18 cellular contexts compared by ENCODE assay signal in the genomic region with DNA sequence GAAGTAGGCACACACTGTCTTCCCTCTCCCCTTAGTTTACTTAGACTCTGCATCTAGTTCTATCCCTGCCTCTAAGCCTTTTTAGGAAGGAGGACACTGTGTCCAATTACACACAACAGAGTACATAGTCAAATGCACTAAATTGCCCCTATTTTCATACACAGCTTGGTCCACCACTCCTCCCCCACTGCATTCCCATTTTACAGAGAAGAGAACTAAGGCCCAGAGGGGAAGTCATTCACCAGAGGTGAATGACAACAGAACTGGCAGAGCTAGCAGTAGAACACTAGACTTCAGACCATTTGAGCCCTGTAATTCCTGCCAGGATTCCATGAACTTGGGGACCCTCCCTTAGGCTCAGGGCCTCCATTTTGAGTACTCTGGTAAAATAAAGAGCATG. TPM values are rescaled to one million over a fixed set of nuclear protein-coding genes. Genes with fewer than 3 reads are reported as not detected.
A peak's percentile ranks its signal among the peaks of the same experiment; 100 is the strongest.
DNase-seq lines count a peak whose midpoint lies in the region; ATAC-seq and TF ChIP-seq lines count a peak whose summit lies in the region.
"Had no signal": no experiment of that assay in that cellular context is flagged by ENCODE, and none has a peak within 500 bp of the region (broad histone marks: within the 10 kb centered on the region; RNA-seq: fewer than 3 reads in every experiment).

No MANE protein-coding gene starts in this region.

- no peaks in the 10 kb centered on the region for H3K9me3 ChIP-seq in neuronal stem cell (replicated peaks in 1 of 2; ENCODE audit: control insufficient read depth in 2 of 2, insufficient read depth in 1 of 2, low read depth in 1 of 2, low read length in 2 of 2)

- H4K91ac ChIP-seq in neuronal stem cell (ENCODE audit: low read depth, low read length, poor library complexity) = no peak overlapping the region

- H3K4me1 ChIP-seq in GM23338 (ENCODE audit: insufficient read depth) (peaks cover 15% of the 10 kb centered on the region), neuronal stem cell (ENCODE audit: control insufficient read depth in 2 of 2, insufficient read depth in 1 of 2, low read depth in 1 of 2, low read length in 2 of 2) (peaks cover 6 to 13% of the 10 kb centered on the region in 2 donors)

- peaks cover 5% of the 10 kb centered on the region; the same call in 1 of the 2 replicates for H3K79me2 ChIP-seq in GM23338 (replicated peaks; ENCODE audit: insufficient read depth)

- H3K4me2 ChIP-seq in GM23338 = peak overlapping the region; percentile 98
- H3K4me2 ChIP-seq in neuronal stem cell (ENCODE audit: insufficient read depth, low read length, poor library complexity, severe bottlenecking) = no peak overlapping the region

- peak overlapping the region; percentile 65 for H2BK120ac ChIP-seq in neuronal stem cell (ENCODE audit: low read depth, low read length)

- H3K4me3 Mint-ChIP-seq in GM23338 (no peak overlapping the region; the same call in 2 of the 3 replicates), endothelial cell (ENCODE audit: unreplicated experiment) (peak overlapping the region; percentile 14)
- H3K4me3 Mint-ChIP-seq: CD4-positive, alpha-beta T cell had no signal

- H3K4me3 ChIP-seq in GM23338 (peak overlapping the region; percentile 90; the same call in 1 of the 2 replicates), neuronal stem cell (ENCODE audit: low read length in 2 of 2) (no peak overlapping the region)
- H3K4me3 ChIP-seq: BLaER1 had no signal

- H3K9ac ChIP-seq in neuronal stem cell (ENCODE audit: low read depth, low read length, poor library complexity) = peak overlapping the region; percentile 47
- H3K9ac ChIP-seq: BLaER1 had no signal

- H4K8ac ChIP-seq in neuronal stem cell (ENCODE audit: low read depth, low read length) = no peak overlapping the region

- H4K20me1 ChIP-seq in GM23338 (replicated peaks; ENCODE audit: insufficient read depth) = peaks cover 8% of the 10 kb centered on the region
- H4K20me1 ChIP-seq: BLaER1 had no signal

- peaks cover 3% of the 10 kb centered on the region for H3K79me1 ChIP-seq in neuronal stem cell (ENCODE audit: low read depth, low read length)

- H3K9me2 ChIP-seq in GM23338 (ENCODE audit: insufficient read depth) = no peaks in the 10 kb centered on the region

- H3K4ac ChIP-seq in neuronal stem cell (ENCODE audit: low read length) = no peak overlapping the region

- TF ChIP-seq CTCF in GM23338 (conservative IDR thresholded peaks at IDR 0.05; ENCODE audit: low read depth in 2 of 2) (no peak), endothelial cell (IDR thresholded peaks at IDR 0.05; ENCODE audit: unreplicated experiment) (no peak)

- H3K27me3 ChIP-seq in GM23338 (ENCODE audit: insufficient read depth) (peaks cover 27% of the 10 kb centered on the region), neuronal stem cell (ENCODE audit: control insufficient read depth in 3 of 3, insufficient read depth in 3 of 3, low read depth in 1 of 3, low read length in 3 of 3) (peaks cover 19 to 50% (median 29%) of the 10 kb centered on the region in 3 experiments)

- H3K27ac ChIP-seq in GM23338 (ENCODE audit: low read depth) (no peak overlapping the region), angular gyrus (ENCODE audit: low read depth, low read length) (peak overlapping the region; percentile 92), neuronal stem cell (replicated peaks; ENCODE audit: low read length) (peak overlapping the region; percentile 62)
- H3K27ac ChIP-seq: BLaER1, HL-60 had no signal

- ATAC-seq in GM23338 = no peak
- ATAC-seq in GM18909 (IDR thresholded peaks at IDR 0.05; ENCODE audit: poor library complexity, unreplicated experiment) = no peak

- H3K14ac ChIP-seq in neuronal stem cell (ENCODE audit: low read length) = peak overlapping the region; percentile 44

- H3K27me3 Mint-ChIP-seq in GM23338 (ENCODE audit: insufficient read depth, low read depth, poor library complexity) = peaks cover 30% of the 10 kb centered on the region
- peaks cover 28% of the 10 kb centered on the region for H3K27me3 Mint-ChIP-seq in endothelial cell (ENCODE audit: unreplicated experiment)

- DNase-seq in GM23338 (ENCODE audit: low spot score) (no peak), endothelial cell (ENCODE audit: low spot score) (no peak), neuronal stem cell (ENCODE audit: low spot score) (no peak), putamen (ENCODE audit: low spot score) (no peak), islet precursor cell (no peak), activated T-cell treated with anti-CD3 and anti-CD28 coated beads for 4 hours (no peak)
- DNase-seq: CD4-positive, alpha-beta T cell; DMS 273 treated with DMSO at 0.1 percent for 48 hours; KG1; NCI-H2029; NCI-H510A treated with DMSO at 0.1 percent for 48 hours; NCI-H748 treated with DMSO at 0.1 percent for 48 hours had no signal

- peak overlapping the region; percentile 64 for H2AK5ac ChIP-seq in neuronal stem cell (ENCODE audit: low read depth, low read length)

- peaks cover 15% of the 10 kb centered on the region; the same call in 1 of the 2 replicates for H3F3A ChIP-seq in GM23338 (replicated peaks; ENCODE audit: low read depth)

- H3K4me1 Mint-ChIP-seq in GM23338 (peaks cover 22% of the 10 kb centered on the region), endothelial cell (ENCODE audit: unreplicated experiment) (peaks cover 3% of the 10 kb centered on the region)

- peak overlapping the region; percentile 99 for H2BK15ac ChIP-seq in neuronal stem cell (ENCODE audit: low read length)

- no peak overlapping the region for H2BK12ac ChIP-seq in neuronal stem cell (ENCODE audit: low read length)

- H3K18ac ChIP-seq in neuronal stem cell (ENCODE audit: low read length) = peak overlapping the region; percentile 45

- peaks cover 12% of the 10 kb centered on the region for H3K9me3 Mint-ChIP-seq in GM23338
- no peaks in the 10 kb centered on the region for H3K9me3 Mint-ChIP-seq in endothelial cell (ENCODE audit: unreplicated experiment)
- H3K9me3 Mint-ChIP-seq: CD4-positive, alpha-beta T cell had no signal

- H3K36me3 ChIP-seq in GM23338 (ENCODE audit: insufficient read depth) (no peaks in the 10 kb centered on the region), neuronal stem cell (replicated peaks in 1 of 2; ENCODE audit: control insufficient read depth in 2 of 2, insufficient read depth in 2 of 2, low read length in 2 of 2) (peaks cover 0 to 2% of the 10 kb centered on the region in 2 donors)
- H3K36me3 ChIP-seq: BLaER1 had no signal

- no peak overlapping the region for H3K27ac Mint-ChIP-seq in GM23338
- H3K27ac Mint-ChIP-seq in endothelial cell (ENCODE audit: unreplicated experiment) = peak overlapping the region; percentile 42
- H3K27ac Mint-ChIP-seq: CD4-positive, alpha-beta T cell had no signal

- no peak overlapping the region for H3K23ac ChIP-seq in neuronal stem cell (ENCODE audit: low read depth, low read length, poor library complexity)

- H2AFZ ChIP-seq in GM23338 = no peak overlapping the region
- no peak overlapping the region for H2AFZ ChIP-seq in neuronal stem cell (ENCODE audit: low read length)

- H3K36me3 Mint-ChIP-seq in GM23338 (ENCODE audit: low read depth) (peaks cover 10% of the 10 kb centered on the region), endothelial cell (ENCODE audit: low read depth, unreplicated experiment) (no peaks in the 10 kb centered on the region)

- no peak overlapping the region for H2BK5ac ChIP-seq in neuronal stem cell (ENCODE audit: low read length)

TF ChIP-seq in GM23338, 12 proteins besides CTCF, POLR2A, EP300 and RAD21 (continues in another document):
- no peak for TF ChIP-seq ZNF114 (CRISPR knock-in tag; IDR thresholded peaks at IDR 0.05)

RNA-seq across cellular contexts. Expression of a gene that starts 1.1 kb away (rescaled TPM):
- 28.5 and 29.9 TPM in 2 replicates for total RNA-seq in GM23338 (2014; rRNA removed; shearing (Covaris generic))
- 11.0 and 11.9 TPM in 2 replicates for polyA plus RNA-seq in GM23338 (2016; fragmentation: Nextera tagmentation; extraction: Ambion mirVana)
- total RNA-seq in endothelial cell (ENCODE audit: unreplicated experiment) = 0.64 TPM
- polyA plus RNA-seq in neuronal stem cell (2013, experiment 1 of 2) = 19.9 TPM
- 21.1 TPM for polyA plus RNA-seq in neuronal stem cell (2013, experiment 2 of 2)
- total RNA-seq: CD4-positive, alpha-beta T cell; G401; HT-29 had no signal

RNA-seq across cellular contexts. Expression of a gene that starts 12.1 kb away (rescaled TPM):
- 63.5 and 70.8 TPM in 2 replicates for total RNA-seq in GM23338 (2014; rRNA removed; shearing (Covaris generic))
- polyA plus RNA-seq in GM23338 (2016; fragmentation: Nextera tagmentation; extraction: Ambion mirVana) = 53.7 and 55.3 TPM in 2 replicates
- 134 TPM for total RNA-seq in endothelial cell (ENCODE audit: unreplicated experiment)
- 77.9 TPM for polyA plus RNA-seq in neuronal stem cell (2013, experiment 1 of 2)
- polyA plus RNA-seq in neuronal stem cell (2013, experiment 2 of 2) = 80.8 TPM

RNA-seq across cellular contexts. Expression of a gene that starts 23.7 kb away (rescaled TPM):
- 15.0 and 21.3 TPM in 2 replicates for total RNA-seq in GM23338 (2014; rRNA removed; shearing (Covaris generic))
- 6.3 and 8.6 TPM in 2 replicates for polyA plus RNA-seq in GM23338 (2016; fragmentation: Nextera tagmentation; extraction: Ambion mirVana)
- 6.9 TPM for total RNA-seq in endothelial cell (ENCODE audit: unreplicated experiment)
- polyA plus RNA-seq in neuronal stem cell (2013, experiment 1 of 2) = 8.8 TPM
- 7.5 TPM for polyA plus RNA-seq in neuronal stem cell (2013, experiment 2 of 2)

RNA-seq across cellular contexts. Expression of a gene that starts 28.2 kb away (rescaled TPM):
- total RNA-seq in GM23338 (2014; rRNA removed; shearing (Covaris generic)) = 9.9 and 11.6 TPM in 2 replicates
- 18.5 and 22.4 TPM in 2 replicates for polyA plus RNA-seq in GM23338 (2016; fragmentation: Nextera tagmentation; extraction: Ambion mirVana)
- 12.7 TPM for total RNA-seq in endothelial cell (ENCODE audit: unreplicated experiment)
- polyA plus RNA-seq in neuronal stem cell (2013, experiment 1 of 2) = 3.9 TPM
- 4.4 TPM for polyA plus RNA-seq in neuronal stem cell (2013, experiment 2 of 2)

RNA-seq across cellular contexts. Expression of a gene that starts 56.4 kb away (rescaled TPM):
- 0.35 and 0.42 TPM in 2 replicates for total RNA-seq in GM23338 (2014; rRNA removed; shearing (Covaris generic))
- 0.48 and 0.92 TPM in 2 replicates for polyA plus RNA-seq in GM23338 (2016; fragmentation: Nextera tagmentation; extraction: Ambion mirVana)
- not detected for total RNA-seq in endothelial cell (ENCODE audit: unreplicated experiment)
- 0.13 TPM for polyA plus RNA-seq in neuronal stem cell (2013, experiment 1 of 2)
- polyA plus RNA-seq in neuronal stem cell (2013, experiment 2 of 2) = 0.19 TPM

Comparison
In these comparisons a context has a peak if more than half of its experiments do, and no peak if none do; other contexts are left out.
1. RNA of a gene that starts 1.1 kb away (total RNA-seq): 28.5 to 29.9 TPM in GM23338; 0.64 TPM in endothelial cell (single experiment); every median in the first group is over 10 times any median in the second.